Comparison of ENCODE assay signal across 12 cellular contexts in the genomic region with DNA sequence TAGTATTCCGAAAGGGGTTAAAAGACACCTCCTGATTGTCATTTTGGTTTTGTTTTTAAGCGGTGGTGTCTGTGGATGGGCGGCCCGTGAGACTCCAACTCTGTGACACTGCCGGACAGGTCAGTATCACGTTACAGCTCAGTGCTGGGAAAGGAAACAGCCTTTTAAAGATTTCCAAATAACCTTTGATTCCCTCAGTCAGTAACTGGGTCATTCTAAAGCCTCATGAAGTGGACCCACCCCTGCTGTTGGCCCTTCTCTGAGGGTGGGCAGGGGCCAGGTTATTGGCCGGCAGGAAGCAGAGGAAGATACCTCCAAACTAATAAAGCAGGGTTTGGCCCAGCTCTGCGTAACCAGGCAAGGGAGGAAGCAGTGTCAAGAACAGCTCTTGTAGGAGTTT. TPM values are rescaled to one million over a fixed set of nuclear protein-coding genes. Genes with fewer than 3 reads are reported as not detected.
DNase-seq lines count a peak whose midpoint lies in the region; ATAC-seq and TF ChIP-seq lines count a peak whose summit lies in the region.
"Had no signal": no experiment of that assay in that cellular context is flagged by ENCODE, and none has a peak within 500 bp of the region (broad histone marks: within the 10 kb centered on the region; RNA-seq: fewer than 3 reads in every experiment).

No MANE protein-coding gene starts in this region.

- H3K4me1 ChIP-seq in muscle layer of duodenum (ENCODE audit: control insufficient read depth in 1 of 2, insufficient read depth in 2 of 2, low read length in 2 of 2) (peaks cover 0 to 25% of the 10 kb centered on the region in 2 donors), suprapubic skin (peaks cover 42% of the 10 kb centered on the region)

- H3K4me1 Mint-ChIP-seq in T-cell, result peaks cover 26 to 27% (median 26%) of the 10 kb centered on the region in 3 donors

- TF ChIP-seq POLR2A in suprapubic skin (IDR thresholded peaks at IDR 0.05), result no peak

- H3K27me3 ChIP-seq in dorsolateral prefrontal cortex (no peaks in the 10 kb centered on the region), muscle layer of duodenum (ENCODE audit: low read depth, low read length) (no peaks in the 10 kb centered on the region), suprapubic skin (no peaks in the 10 kb centered on the region)

- H3K36me3 ChIP-seq in muscle layer of duodenum (ENCODE audit: control insufficient read depth in 1 of 2, insufficient read depth in 2 of 2, low read length in 2 of 2) (peaks cover 0 to 8% of the 10 kb centered on the region in 2 donors), suprapubic skin (no peaks in the 10 kb centered on the region)

- no peaks in the 10 kb centered on the region for H3K9me3 Mint-ChIP-seq in T-cell
- H3K9me3 Mint-ChIP-seq: T-helper 1 cell treated with Interleukin-12 subunit alpha and Interleukin-12 subunit beta and Interleukin-4 antibody, amounts not matched to agents 30 μg/mL and 1 μg/mL, for 36 hours had no signal

- no peak for TF ChIP-seq CTCF in dorsolateral prefrontal cortex (IDR thresholded peaks at IDR 0.05 in 54 of 56, conservative IDR thresholded peaks at IDR 0.05 in 2 of 56; ENCODE audit: low read depth in 1 of 56, partially characterized antibody in 56 of 56)
- TF ChIP-seq CTCF in suprapubic skin (IDR thresholded peaks at IDR 0.05), result no peak

- 56% methylated on average over 8 of the region's 8 CpGs for WGBS in suprapubic skin

- H3K27ac ChIP-seq in dorsolateral prefrontal cortex (peak overlapping the region in 58 of 59 donors; percentile 58 to 99 (median 95)), muscle layer of duodenum (ENCODE audit: low read length) (peak overlapping the region; percentile 90), suprapubic skin (peak overlapping the region; percentile 87)

- DNase-seq in T-cell, result no peak
- no peak for DNase-seq in dorsolateral prefrontal cortex
- no peak for DNase-seq in suprapubic skin (ENCODE audit: low spot score in 2 of 2)
- DNase-seq in cerebellar cortex (ENCODE audit: low spot score), result no peak
- DNase-seq in DMS153 (lab: John Stamatoyannopoulos, UW), result no peak
- no peak for DNase-seq in SK-N-DZ (ENCODE audit: low spot score)
- no peak for DNase-seq in GM03348 (ENCODE audit: low spot score)
- DNase-seq: activated T-cell treated with anti-CD3 and anti-CD28 coated beads for 4 hours, DMS 273 treated with DMSO at 0.1 percent for 48 hours, NCI-H1417 treated with DMSO at 0.1 percent for 48 hours had no signal

- intact Hi-C loops in dorsolateral prefrontal cortex (cut with DNase I), result loop anchor here (2.0 to 10.0 kb wide), 6 partner anchors 95 to 517 kb away; no protein-coding TSS in a partner anchor

- H3K4me3 Mint-ChIP-seq in T-cell, result peak overlapping the region; percentile 28 to 85 (median 49)

- H3K9me3 ChIP-seq in muscle layer of duodenum (ENCODE audit: control insufficient read depth in 1 of 2, low read length in 2 of 2), result no peaks in the 10 kb centered on the region
- no peaks in the 10 kb centered on the region for H3K9me3 ChIP-seq in suprapubic skin

- ATAC-seq in T-cell (replicated peaks in 1 of 4), result no peak

- POLR2A ChIA-PET in T-cell (lab: Charles Lee), result no interaction called here

- TF ChIP-seq EP300 in suprapubic skin (IDR thresholded peaks at IDR 0.05), result no peak

- peak overlapping the region; percentile 43 to 75 for H3K27ac Mint-ChIP-seq in T-cell
- H3K27ac Mint-ChIP-seq: T-helper 1 cell treated with Interleukin-12 subunit alpha and Interleukin-12 subunit beta and Interleukin-4 antibody, amounts not matched to agents 30 μg/mL and 1 μg/mL, for 36 hours had no signal

- H3K36me3 Mint-ChIP-seq in T-cell, result peaks cover 11% of the 10 kb centered on the region

- peak overlapping the region; percentile 55 to 98 (median 85) for H3K4me3 ChIP-seq in dorsolateral prefrontal cortex
- H3K4me3 ChIP-seq in muscle layer of duodenum (ENCODE audit: low read depth in 1 of 2, low read length in 2 of 2), result peak overlapping the region; percentile 84 to 92
- peak overlapping the region; percentile 80 for H3K4me3 ChIP-seq in suprapubic skin

- no peaks in the 10 kb centered on the region for H3K27me3 Mint-ChIP-seq in T-cell

- CTCF ChIA-PET in T-cell (lab: Charles Lee), result interaction anchor here in 1 of 2 donors (0.5 to 4.2 kb wide), 3 partner anchors 22 to 490 kb away, joined by 3 to 28 read pairs (median 3); no protein-coding TSS in a partner anchor

RNA-seq across cellular contexts. Expression of a gene that starts 2.3 kb away (rescaled TPM):
- total RNA-seq in T-cell (1 to 10 TPM; 1.5 to 2.3 (median 1.8) TPM), dorsolateral prefrontal cortex (100 to 1,000 TPM in 7 of 120 experiments, 10 to 100 TPM in 113; 15.0 to 156 (median 44.0) TPM), suprapubic skin (1 to 10 TPM; 5.5 to 8.9 (median 6.1) TPM)
- polyA plus RNA-seq in SK-N-DZ (2014; cell fraction: cytosol; rRNA removed), result 17.3 and 19.3 TPM in 2 replicates
- 10.2 and 13.2 TPM in 2 replicates for polyA plus RNA-seq in SK-N-DZ (2014; cell fraction: nucleus; rRNA removed)
